11 cellular contexts compared by ENCODE assay signal in genomic region chr3:102629943-102630342, GRCh38.
"Had no signal": no experiment of that assay in that cellular context is flagged by ENCODE, and none has a peak within 500 bp of the region (broad histone marks: within the 10 kb centered on the region; RNA-seq: fewer than 3 reads in every experiment).

No MANE protein-coding gene starts in this region.

- H3K4me2 ChIP-seq: GM23338 had no signal

- H3K36me3 ChIP-seq: HAP-1 had no signal

- ATAC-seq: GM23338, HCT116 had no signal

- H3K4me1 ChIP-seq: HAP-1 had no signal

- H3K9ac ChIP-seq: GM23248 had no signal

- H3K9me3 ChIP-seq: HAP-1 had no signal

- FAIRE-seq: H1, H54 had no signal

- DNase-seq: GM23248, GOT3, H7, H9, HCEC 1CT, HFFc6 had no signal

- H2AFZ ChIP-seq: GM23248, GM23338 had no signal

- H3K27ac ChIP-seq: GM23248 had no signal

- H3K4me3 ChIP-seq: GM23248, GM23338, HAP-1 had no signal
